8 cellular contexts compared by ENCODE assay signal in the genomic region with DNA sequence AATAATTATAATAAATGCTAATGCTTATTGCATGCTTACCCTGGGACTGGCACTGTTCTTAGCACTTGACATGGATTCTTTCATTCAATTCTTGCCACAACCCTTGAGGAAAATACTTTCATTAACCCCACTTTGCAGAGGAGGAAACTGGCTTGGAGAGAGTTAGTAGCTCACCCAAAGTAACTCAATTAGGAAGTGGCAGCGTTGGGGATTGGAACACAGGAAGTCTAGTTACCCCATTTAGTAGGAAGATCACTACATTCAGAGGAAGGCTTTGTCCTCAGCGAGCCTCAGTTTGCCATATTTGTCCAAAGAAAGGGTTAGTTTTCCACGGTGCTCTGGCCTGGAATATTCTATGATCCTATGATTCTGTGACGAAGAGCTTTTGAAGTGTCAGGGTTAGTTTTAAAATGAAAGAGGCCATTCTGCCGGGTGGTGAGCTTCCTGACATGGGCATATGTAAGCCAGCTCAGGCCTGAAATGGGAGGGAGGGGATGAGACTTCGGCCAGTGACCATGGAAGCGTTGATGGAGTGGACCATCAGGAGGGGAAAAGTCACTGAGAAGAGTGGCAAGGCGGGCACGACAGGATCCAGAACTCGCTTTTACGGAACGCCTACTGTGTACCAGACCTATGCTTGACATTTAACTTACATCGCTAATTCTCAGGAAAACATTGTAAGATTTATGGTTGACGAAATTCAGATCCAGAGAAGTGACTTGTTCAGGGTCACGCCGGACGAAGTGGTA. TPM values are rescaled to one million over a fixed set of nuclear protein-coding genes. Genes with fewer than 3 reads are reported as not detected.
A peak's percentile ranks its signal among the peaks of the same experiment; 100 is the strongest.
DNase-seq lines count a peak whose midpoint lies in the region; ATAC-seq and TF ChIP-seq lines count a peak whose summit lies in the region.

No MANE protein-coding gene starts in this region.

- H3K27me3 Mint-ChIP-seq in activated B cell treated with CpG ODN at 0.5 μM for 24 hours, result no peaks in the 10 kb centered on the region
- peaks cover 8 to 14% (median 11%) of the 10 kb centered on the region in 3 donors for H3K27me3 Mint-ChIP-seq in immature natural killer cell (ENCODE audit: low read depth in 3 of 3)

- 56% methylated on average over 17 of the region's 17 CpGs for WGBS in suprapubic skin

- H3K27ac Mint-ChIP-seq in activated B cell treated with CpG ODN at 0.5 μM for 24 hours (peak overlapping the region; percentile 91), immature natural killer cell (peak overlapping the region; percentile 86 to 98 (median 95))

- DNase-seq in activated CD8-positive, alpha-beta memory T cell treated with anti-CD3 and anti-CD28 coated beads, Interleukin-2, amount 50 U/mL, for 48 hours, result peak; percentile 59
- DNase-seq in activated CD8-positive, alpha-beta memory T cell treated with anti-CD3 and anti-CD28 coated beads, Interleukin-2, amount 50 U/mL, for 4 hours, result no peak
- DNase-seq in activated B cell treated with CpG ODN at 0.5 μM for 24 hours (no peak), immature natural killer cell (no peak), suprapubic skin (ENCODE audit: low spot score in 2 of 2) (no peak), NCI-H2081 (lab: John Stamatoyannopoulos, UW) (no peak), DMS79 treated with DMSO at 0.1 percent for 48 hours (lab: John Stamatoyannopoulos, UW) (no peak)

- no peak for TF ChIP-seq CTCF in activated B cell treated with CpG ODN at 0.5 μM for 24 hours (IDR thresholded peaks at IDR 0.05)
- no peak for TF ChIP-seq CTCF in suprapubic skin (IDR thresholded peaks at IDR 0.05)

- intact Hi-C loops in activated B cell treated with CpG ODN at 0.5 μM for 24 hours (cut with micrococcal nuclease), result loop anchor here (1.0 to 2.0 kb wide), 4 partner anchors 149 to 333 kb away; a partner anchor contains a TSS

- H3K27ac ChIP-seq in suprapubic skin, result no peak overlapping the region

- no peaks in the 10 kb centered on the region for H3K27me3 ChIP-seq in suprapubic skin

- no peak for TF ChIP-seq POLR2A in suprapubic skin (IDR thresholded peaks at IDR 0.05)

- ATAC-seq in activated B cell treated with CpG ODN at 0.5 μM for 24 hours (ENCODE audit: low read depth) (no peak), HG03097 (IDR thresholded peaks at IDR 0.05; ENCODE audit: low FRiP score, unreplicated experiment) (no peak)

- H3K36me3 ChIP-seq in suprapubic skin, result no peaks in the 10 kb centered on the region

- peaks cover 5% of the 10 kb centered on the region for H3K36me3 Mint-ChIP-seq in activated B cell treated with CpG ODN at 0.5 μM for 24 hours (ENCODE audit: low read depth)
- H3K36me3 Mint-ChIP-seq in immature natural killer cell, result no peaks in the 10 kb centered on the region

- peaks cover 31% of the 10 kb centered on the region for H3K4me1 ChIP-seq in suprapubic skin

- H3K9me3 ChIP-seq in suprapubic skin, result no peaks in the 10 kb centered on the region

- H3K4me3 ChIP-seq in suprapubic skin, result peak overlapping the region; percentile 62

- peak overlapping the region; percentile 88 for H3K4me3 Mint-ChIP-seq in activated B cell treated with CpG ODN at 0.5 μM for 24 hours
- H3K4me3 Mint-ChIP-seq in immature natural killer cell, result peak overlapping the region; percentile 89 to 93 (median 92)

- CTCF ChIA-PET in activated B cell treated with CpG ODN at 0.5 μM for 24 hours (lab: Charles Lee), result interaction anchor here (13.2 kb wide), 1 partner anchor 149 kb away, joined by 421 read pairs; no protein-coding TSS in a partner anchor

- H3K9me3 Mint-ChIP-seq in activated B cell treated with CpG ODN at 0.5 μM for 24 hours, result no peaks in the 10 kb centered on the region
- no peaks in the 10 kb centered on the region for H3K9me3 Mint-ChIP-seq in immature natural killer cell

- no peak for TF ChIP-seq EP300 in suprapubic skin (IDR thresholded peaks at IDR 0.05)

- peaks cover 58% of the 10 kb centered on the region for H3K4me1 Mint-ChIP-seq in activated B cell treated with CpG ODN at 0.5 μM for 24 hours
- H3K4me1 Mint-ChIP-seq in immature natural killer cell, result peaks cover 47 to 73% of the 10 kb centered on the region in 2 donors

- POLR2A ChIA-PET in activated B cell treated with CpG ODN at 0.5 μM for 24 hours (lab: Charles Lee), result interaction anchor here (0.7 to 3.4 kb wide), 4 partner anchors 13 to 516 kb away, joined by 3 to 45 read pairs (median 4); a partner anchor contains a TSS

RNA-seq across cellular contexts. Expression of a gene that starts 28.2 kb away (rescaled TPM):
- total RNA-seq in activated B cell treated with CpG ODN at 0.5 μM for 24 hours, result 73.8 and 74.0 TPM in 2 replicates
- 10 to 100 TPM; 39.7 to 88.9 (median 59.4) TPM for polyA plus RNA-seq in immature natural killer cell
- 10 to 100 TPM; 45.7 to 79.5 (median 67.1) TPM for total RNA-seq in suprapubic skin
